ENCODE assay signal across 13 cellular contexts in genomic region chr6:50819527-50819905, GRCh38. TPM values are rescaled to one million over a fixed set of nuclear protein-coding genes. Genes with fewer than 3 reads are reported as not detected.
DNase-seq lines count a peak whose midpoint lies in the region; ATAC-seq and TF ChIP-seq lines count a peak whose summit lies in the region.
"Had no signal": no experiment of that assay in that cellular context is flagged by ENCODE, and none has a peak within 500 bp of the region (broad histone marks: within the 10 kb centered on the region; RNA-seq: fewer than 3 reads in every experiment).

No MANE protein-coding gene starts in this region.

- CTCF ChIA-PET in activated CD4-positive, alpha-beta T cell treated with anti-CD3 and anti-CD28 coated beads for 36 hours (lab: Charles Lee) = interaction anchor here (0.7 kb wide), 1 partner anchor 295 kb away, joined by 3 read pairs; no protein-coding TSS in a partner anchor

- POLR2A ChIA-PET in activated CD4-positive, alpha-beta T cell treated with anti-CD3 and anti-CD28 coated beads for 36 hours (lab: Charles Lee) = no interaction called here

- no peak for TF ChIP-seq CTCF in kidney epithelial cell (IDR thresholded peaks at IDR 0.05; ENCODE audit: insufficient read depth, low read length, poor library complexity, severe bottlenecking)

- H3K27ac ChIP-seq in subcutaneous abdominal adipose tissue (ENCODE audit: low read depth, low read length) = no peak overlapping the region

- H3K4me3 ChIP-seq in kidney epithelial cell (ENCODE audit: low read depth, low read length) = peak overlapping the region; percentile 52
- H3K4me3 ChIP-seq in subcutaneous abdominal adipose tissue (ENCODE audit: low read depth in 1 of 5, low read length in 5 of 5) = peak overlapping the region in 3 of 5 donors; percentile 43 to 56 (median 54)

- intact Hi-C loops in activated CD4-positive, alpha-beta T cell treated with anti-CD3 and anti-CD28 coated beads for 36 hours (cut with DNase I, micrococcal nuclease) = loop anchor here (5.0 to 10.0 kb wide), 2 partner anchors 533 to 935 kb away; no protein-coding TSS in a partner anchor

- H3K9ac ChIP-seq in subcutaneous abdominal adipose tissue (ENCODE audit: low read length in 5 of 5) = no peak overlapping the region

- no peak overlapping the region for H3K4me3 Mint-ChIP-seq in activated CD4-positive, alpha-beta T cell treated with anti-CD3 and anti-CD28 coated beads for 36 hours
- H3K4me3 Mint-ChIP-seq: activated naive CD4-positive, alpha-beta T cell treated with anti-CD3 and anti-CD28 coated beads, Interleukin-2, amount 10 ng/mL, durations not matched to agents 7 days and 5 days; natural killer cell had no signal

- ATAC-seq in activated CD4-positive, alpha-beta T cell treated with anti-CD3 and anti-CD28 coated beads for 36 hours = no peak
- ATAC-seq in HG03378 (IDR thresholded peaks at IDR 0.05; ENCODE audit: unreplicated experiment) (no peak), HG03520 (IDR thresholded peaks at IDR 0.05; ENCODE audit: unreplicated experiment) (no peak)
- ATAC-seq: natural killer cell had no signal

- no peak overlapping the region for H3K27ac Mint-ChIP-seq in activated CD4-positive, alpha-beta T cell treated with anti-CD3 and anti-CD28 coated beads for 36 hours
- H3K27ac Mint-ChIP-seq: activated naive CD4-positive, alpha-beta T cell treated with anti-CD3 and anti-CD28 coated beads, Interleukin-2, amount 10 ng/mL, durations not matched to agents 7 days and 5 days; natural killer cell had no signal

- no peaks in the 10 kb centered on the region for H3K9me3 Mint-ChIP-seq in activated CD4-positive, alpha-beta T cell treated with anti-CD3 and anti-CD28 coated beads for 36 hours (ENCODE audit: low read depth)
- H3K9me3 Mint-ChIP-seq: activated naive CD4-positive, alpha-beta T cell treated with anti-CD3 and anti-CD28 coated beads, Interleukin-2, amount 10 ng/mL, durations not matched to agents 7 days and 5 days had no signal

- H3K4me1 Mint-ChIP-seq in activated CD4-positive, alpha-beta T cell treated with anti-CD3 and anti-CD28 coated beads for 36 hours = peaks cover 14% of the 10 kb centered on the region

- H3K27me3 Mint-ChIP-seq in activated CD4-positive, alpha-beta T cell treated with anti-CD3 and anti-CD28 coated beads for 36 hours = peaks cover 76% of the 10 kb centered on the region

- no peaks in the 10 kb centered on the region for H3K36me3 Mint-ChIP-seq in activated CD4-positive, alpha-beta T cell treated with anti-CD3 and anti-CD28 coated beads for 36 hours (ENCODE audit: low read depth)

- no peaks in the 10 kb centered on the region for H3K9me3 ChIP-seq in subcutaneous abdominal adipose tissue (ENCODE audit: control insufficient read depth in 5 of 5, low read length in 5 of 5)

- in situ Hi-C loops in T47D (cut with HindIII; ENCODE audit: low pct_unique_long_range_greater_than_20kb, low sequenced_read_pairs) = no loop called here

- H3K36me3 ChIP-seq in kidney epithelial cell (ENCODE audit: control insufficient read depth, insufficient read depth, low read length) (no peaks in the 10 kb centered on the region), subcutaneous abdominal adipose tissue (ENCODE audit: control insufficient read depth in 5 of 5, insufficient read depth in 5 of 5, low read length in 5 of 5) (no peaks in the 10 kb centered on the region)

- DNase-seq in activated CD4-positive, alpha-beta T cell treated with anti-CD3 and anti-CD28 coated beads for 36 hours = peak; percentile 13
- no peak for DNase-seq in activated CD4-positive, alpha-beta T cell treated with anti-CD3 and anti-CD28 coated beads for 48 hours
- DNase-seq in T47D (ENCODE audit: low read depth in 1 of 2, low spot score in 1 of 2) = peak; percentile 20 to 54
- no peak for DNase-seq in kidney epithelial cell (ENCODE audit: low read depth)
- DNase-seq in activated gamma-delta T cell (lab: John Stamatoyannopoulos, UW) = no peak
- DNase-seq: activated naive CD4-positive, alpha-beta T cell treated with anti-CD3 and anti-CD28 coated beads, Interleukin-2, amount 10 ng/mL, durations not matched to agents 7 days and 5 days; erythroblast; natural killer cell; T-helper 9 cell had no signal

- H3K27me3 ChIP-seq in kidney epithelial cell (ENCODE audit: control insufficient read depth, insufficient read depth, low read length) = peaks cover 32% of the 10 kb centered on the region
- peaks cover 58 to 73% (median 66%) of the 10 kb centered on the region in 5 donors for H3K27me3 ChIP-seq in subcutaneous abdominal adipose tissue (ENCODE audit: control insufficient read depth in 5 of 5, insufficient read depth in 4 of 5, low read length in 5 of 5)

- peaks cover 0 to 22% (median 19%) of the 10 kb centered on the region in 5 donors for H3K4me1 ChIP-seq in subcutaneous abdominal adipose tissue (ENCODE audit: control insufficient read depth in 5 of 5, insufficient read depth in 5 of 5, low read length in 5 of 5)

RNA-seq across cellular contexts. Expression of gene TFAP2B, which starts 0.8 kb away (rescaled TPM):
- not detected for total RNA-seq in activated CD4-positive, alpha-beta T cell treated with anti-CD3 and anti-CD28 coated beads for 36 hours
- 0.14 and 0.42 TPM in 2 replicates for total RNA-seq in kidney epithelial cell
- total RNA-seq: natural killer cell, NCI-H460 had no signal

Comparison
In these comparisons a context has a peak if more than half of its experiments do, and no peak if none do; other contexts are left out.
1. DNase-seq: peak in activated CD4-positive, alpha-beta T cell treated with anti-CD3 and anti-CD28 coated beads for 36 hours (single experiment) and T47D (2 of 2); none in activated CD4-positive, alpha-beta T cell treated with anti-CD3 and anti-CD28 coated beads for 48 hours (single experiment), kidney epithelial cell (single experiment) and activated gamma-delta T cell (single experiment).